Comparison of ENCODE assay signal across 8 cellular contexts in genomic region chr11:64810271-64810890, GRCh38. TPM values are rescaled to one million over a fixed set of nuclear protein-coding genes. Genes with fewer than 3 reads are reported as not detected.
DNase-seq lines count a peak whose midpoint lies in the region; ATAC-seq and TF ChIP-seq lines count a peak whose summit lies in the region.

Gene MEN1, minus strand, starts transcription at chr11:64810551. Its CDS starts 442 bp downstream, at chr11:64810109.

- H3K36me3 ChIP-seq in left lung = peaks cover 0 to 21% of the 10 kb centered on the region in 2 donors

- H3K27ac ChIP-seq in left lung = peak within 1 kb of the TSS; percentile 17 to 65

- no peaks in the 10 kb centered on the region for H3K9me3 ChIP-seq in left lung

- no peak for TF ChIP-seq CTCF in left lung (IDR thresholded peaks at IDR 0.05)

- H3K27me3 ChIP-seq in left lung = no peaks in the 10 kb centered on the region

- peak; percentile 89 to 91 for DNase-seq in AML-193 (lab: John Stamatoyannopoulos, UW)
- DNase-seq in NCI-H748 treated with DMSO at 0.1 percent for 48 hours (lab: John Stamatoyannopoulos, UW) = peak; percentile 92
- peak; percentile 63 to 66 for DNase-seq in activated CD4-positive, alpha-beta T cell treated with anti-CD3 and anti-CD28 coated beads, Interleukin-2, amount 50 U/mL, for 4 hours
- DNase-seq in dermis blood vessel endothelial cell = peak; percentile 96
- DNase-seq in left lung = peak; percentile 96 to 97
- peak; percentile 64 for DNase-seq in stimulated activated CD4-positive, alpha-beta T cell treated with anti-CD3 and anti-CD28 coated beads, Interleukin-2, amount 100 ng/mL, for 4 hours (ENCODE audit: low read depth)

- ATAC-seq in GM19324 (IDR thresholded peaks at IDR 0.05; ENCODE audit: low FRiP score, unreplicated experiment) = peak; percentile 86
- peak; percentile 64 for ATAC-seq in HG03521 (IDR thresholded peaks at IDR 0.05; ENCODE audit: unreplicated experiment)
- ATAC-seq in left lung = peak; percentile 99

- peak within 1 kb of the TSS; percentile 77 to 91 for H3K4me3 ChIP-seq in left lung

- intact Hi-C loops in left lung (cut with DNase I) = no loop called here

- peaks cover 6 to 20% of the 10 kb centered on the region in 2 donors for H3K4me1 ChIP-seq in left lung

RNA-seq across cellular contexts. Expression of gene MEN1, which starts in this region (rescaled TPM):
- total RNA-seq in dermis blood vessel endothelial cell (20.1 and 38.7 TPM in 2 replicates), left lung (10 to 100 TPM; 26.9 to 29.3 TPM)

Comparison
In these comparisons a context has a peak if more than half of its experiments do, and no peak if none do; other contexts are left out.
1. Peak in every context shown above with its lines: DNase-seq, ATAC-seq, H3K4me3 ChIP-seq and H3K27ac ChIP-seq.